Comparison of ENCODE assay signal across 1 cellular context in genomic region chr4:139082750-139083532, GRCh38.
TF ChIP-seq lines count a peak whose summit lies in the region.

No MANE protein-coding gene starts in this region.

TF ChIP-seq in H1, 55 proteins besides CTCF, POLR2A, EP300 and RAD21 (continued from another document):
- TF ChIP-seq CHD7 (IDR thresholded peaks at IDR 0.05; ENCODE audit: insufficient replicate concordance, low read length) (no peak), TEAD4 (IDR thresholded peaks at IDR 0.05; ENCODE audit: low read depth, low read length) (peak; percentile 52; the same call in 1 of the 2 replicates), BRCA1 (IDR thresholded peaks at IDR 0.05; ENCODE audit: low read depth, low read length) (no peak), ASH2L (IDR thresholded peaks at IDR 0.05; ENCODE audit: low read length) (peak; percentile 12), MAFK (IDR thresholded peaks at IDR 0.05; ENCODE audit: low read depth, low read length) (no peak), EGR1 (IDR thresholded peaks at IDR 0.05; ENCODE audit: borderline replicate concordance, low read depth, low read length) (peak; percentile 82), SAP30 (IDR thresholded peaks at IDR 0.05; ENCODE audit: insufficient read depth, insufficient replicate concordance, low read length) (peak; percentile 49), HDAC2 (IDR thresholded peaks at IDR 0.05; ENCODE audit: borderline replicate concordance in 1 of 2, low read depth in 2 of 2, low read length in 2 of 2) (0 out of 4 replicates have a peak, but pooled peaks have one; percentile 42 to 69), KDM5A (IDR thresholded peaks at IDR 0.05; ENCODE audit: low read length) (no peak), TAF1 (IDR thresholded peaks at IDR 0.05; ENCODE audit: low read depth, low read length) (no peak), SIX5 (IDR thresholded peaks at IDR 0.05; ENCODE audit: low read depth, low read length) (no peak), SP4 (IDR thresholded peaks at IDR 0.05; ENCODE audit: low read length) (no peak; the same call in 1 of the 2 replicates), HDAC6 (IDR thresholded peaks at IDR 0.05; ENCODE audit: low read depth, low read length) (no peak), KDM4A (IDR thresholded peaks at IDR 0.05; ENCODE audit: low read depth, low read length, severe bottlenecking) (no peak), POU5F1 (IDR thresholded peaks at IDR 0.05; ENCODE audit: low read depth, low read length) (no peak), BACH1 (IDR thresholded peaks at IDR 0.05; ENCODE audit: low read length) (no peak), ATF3 (IDR thresholded peaks at IDR 0.05; ENCODE audit: insufficient read depth, low read depth, low read length) (no peak), CTBP2 (IDR thresholded peaks at IDR 0.05; ENCODE audit: borderline replicate concordance, insufficient read depth, insufficient read length, low read length) (no peak), PHF8 (conservative IDR thresholded peaks at IDR 0.05; ENCODE audit: low read depth, low read length) (no peak), NANOG (IDR thresholded peaks at IDR 0.05; ENCODE audit: insufficient read depth, low read depth, low read length, poor library complexity, severe bottlenecking) (peak; percentile 2), TBP (IDR thresholded peaks at IDR 0.05; ENCODE audit: low read depth, low read length) (0 out of 2 replicates have a peak, but pooled peaks have one; percentile 26), KDM1A (IDR thresholded peaks at IDR 0.05; ENCODE audit: borderline replicate concordance, low read length) (peak; percentile 78; the same call in 1 of the 2 replicates), ATF2 (IDR thresholded peaks at IDR 0.05; ENCODE audit: low read length) (no peak), RFX5 (IDR thresholded peaks at IDR 0.05; ENCODE audit: borderline replicate concordance, low read depth, low read length) (no peak), E2F6 (IDR thresholded peaks at IDR 0.05) (peak; percentile 91), TCF12 (IDR thresholded peaks at IDR 0.05; ENCODE audit: low read depth, low read length) (no peak), SRF (IDR thresholded peaks at IDR 0.05; ENCODE audit: low read depth, low read length) (no peak), CHD2 (IDR thresholded peaks at IDR 0.05; ENCODE audit: low read length) (peak; percentile 80), SIRT6 (IDR thresholded peaks at IDR 0.05; ENCODE audit: low read length) (no peak), SIN3A (conservative IDR thresholded peaks at IDR 0.05 in 1 of 2, IDR thresholded peaks at IDR 0.05 in 1 of 2; ENCODE audit: low read depth in 1 of 2, low read length in 2 of 2) (peak; percentile 83 to 94; a peak in 3 of 4 replicates)
